In the genomic region with DNA sequence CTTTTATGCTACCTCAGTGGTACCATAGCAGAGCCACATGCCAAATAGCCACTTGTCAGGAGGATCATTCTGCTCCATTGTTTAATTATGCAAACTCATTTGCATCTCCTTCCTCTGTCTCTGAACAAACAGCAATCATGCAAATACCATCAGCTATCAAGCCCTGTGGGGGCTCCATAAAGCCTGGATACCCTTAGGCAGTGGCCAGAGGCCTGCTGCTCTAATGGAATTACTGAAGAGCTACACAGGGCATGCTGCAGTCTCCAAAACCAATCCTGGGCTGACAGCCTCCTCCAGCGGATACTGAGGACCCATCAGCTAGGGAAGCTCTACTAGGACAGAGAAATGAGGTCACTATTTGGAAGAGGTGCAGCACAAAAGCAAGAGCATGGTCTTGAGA, we compare ENCODE assay signal across 16 cellular contexts.
DNase-seq lines count a peak whose midpoint lies in the region; ATAC-seq and TF ChIP-seq lines count a peak whose summit lies in the region.
"Had no signal": no experiment of that assay in that cellular context is flagged by ENCODE, and none has a peak within 500 bp of the region (broad histone marks: within the 10 kb centered on the region; RNA-seq: fewer than 3 reads in every experiment).

No MANE protein-coding gene starts in this region.

- no peak overlapping the region for H2BK120ac ChIP-seq in mesendoderm (ENCODE audit: low read depth, low read length)

- no peak overlapping the region for H3K23ac ChIP-seq in mesendoderm (ENCODE audit: low read length)

- no peak overlapping the region for H3K9ac ChIP-seq in mesendoderm (ENCODE audit: low read length)
- H3K9ac ChIP-seq: BLaER1 had no signal

- no peak overlapping the region for H2AK5ac ChIP-seq in mesendoderm (ENCODE audit: low read length)

- H3K79me1 ChIP-seq in mesendoderm (ENCODE audit: low read length) = no peaks in the 10 kb centered on the region

- peak overlapping the region; percentile 94 for H3K27ac ChIP-seq in VCaP
- no peak overlapping the region for H3K27ac ChIP-seq in mesendoderm (ENCODE audit: low read depth, low read length)
- H3K27ac ChIP-seq in upper lobe of right lung = no peak overlapping the region
- H3K27ac ChIP-seq in ascending aorta = no peak overlapping the region
- H3K27ac ChIP-seq: BLaER1 had no signal

- H3K36me3 ChIP-seq in mesendoderm (ENCODE audit: control insufficient read depth, insufficient read depth, low read length) (no peaks in the 10 kb centered on the region), upper lobe of right lung (no peaks in the 10 kb centered on the region), ascending aorta (no peaks in the 10 kb centered on the region)
- H3K36me3 ChIP-seq: BLaER1, HAP-1 had no signal

- no peak overlapping the region for H3K4me2 ChIP-seq in mesendoderm (ENCODE audit: low read length)
- H3K4me2 ChIP-seq: BLaER1 had no signal

- no peak overlapping the region for H4K8ac ChIP-seq in mesendoderm (ENCODE audit: low read depth, low read length)

- no peak overlapping the region for H2BK15ac ChIP-seq in mesendoderm (replicated peaks; ENCODE audit: low read depth)

- H3K27me3 ChIP-seq in mesendoderm (ENCODE audit: insufficient read depth, low read length, poor library complexity) (no peaks in the 10 kb centered on the region), upper lobe of right lung (no peaks in the 10 kb centered on the region), ascending aorta (no peaks in the 10 kb centered on the region)
- H3K27me3 ChIP-seq: BLaER1 had no signal

- H3K56ac ChIP-seq in mesendoderm (ENCODE audit: low read length) = no peak overlapping the region

- intact Hi-C loops in upper lobe of right lung (cut with DNase I) (no loop called here), ascending aorta (cut with DNase I) (no loop called here)

- H3K79me2 ChIP-seq in mesendoderm (ENCODE audit: control insufficient read depth, insufficient read depth, low read length) = no peaks in the 10 kb centered on the region

- ATAC-seq in upper lobe of right lung = no peak
- ATAC-seq: HepG2 had no signal

- WGBS in mesendoderm (ENCODE audit: extremely low coverage, insufficient coverage, low lambda C conversion rate) = no CpG with 5 or more reads among the region's 1 CpG

- no peak for TF ChIP-seq CTCF in VCaP (conservative IDR thresholded peaks at IDR 0.05)
- no peak for TF ChIP-seq CTCF in upper lobe of right lung (IDR thresholded peaks at IDR 0.05)
- TF ChIP-seq CTCF in ascending aorta (IDR thresholded peaks at IDR 0.05) = no peak

- H2BK5ac ChIP-seq in mesendoderm (ENCODE audit: low read length) = no peak overlapping the region

- DNase-seq in ELF-1 (ENCODE audit: low read depth, low spot score) (peak; percentile 49), NCI-H1048 (lab: John Stamatoyannopoulos, UW) (peak; percentile 56), mesendoderm (peak; percentile 64), DMS79 treated with DMSO at 0.1 percent for 48 hours (lab: John Stamatoyannopoulos, UW) (no peak), upper lobe of right lung (no peak), ascending aorta (ENCODE audit: low spot score in 2 of 2) (no peak)
- DNase-seq in activated CD4-positive, alpha-beta T cell treated with anti-CD3 and anti-CD28 coated beads for 1 hour = no peak
- DNase-seq: 8988T, AML-193, DMS79, EL, GF-D8 had no signal

- no peaks in the 10 kb centered on the region for H3K9me3 ChIP-seq in upper lobe of right lung
- peaks cover 0 to 11% of the 10 kb centered on the region in 2 donors for H3K9me3 ChIP-seq in ascending aorta
- H3K9me3 ChIP-seq: BLaER1, HAP-1 had no signal

- no peak overlapping the region for H3K18ac ChIP-seq in mesendoderm (ENCODE audit: low read length)

- peaks cover 3% of the 10 kb centered on the region for H3K4me1 ChIP-seq in mesendoderm (ENCODE audit: control insufficient read depth, low read depth, low read length)
- no peaks in the 10 kb centered on the region for H3K4me1 ChIP-seq in upper lobe of right lung
- H3K4me1 ChIP-seq in ascending aorta = no peaks in the 10 kb centered on the region
- H3K4me1 ChIP-seq: BLaER1, HAP-1 had no signal

- no peak overlapping the region for H4K5ac ChIP-seq in mesendoderm (ENCODE audit: low read length)

- H3K4ac ChIP-seq in mesendoderm (ENCODE audit: low read depth, low read length) = no peak overlapping the region

- H3K4me3 ChIP-seq in mesendoderm (ENCODE audit: low read length) = no peak overlapping the region
- no peak overlapping the region for H3K4me3 ChIP-seq in upper lobe of right lung
- H3K4me3 ChIP-seq in ascending aorta = no peak overlapping the region
- H3K4me3 ChIP-seq: BLaER1, HAP-1 had no signal

Comparison
In these comparisons a context has a peak if more than half of its experiments do, and no peak if none do; other contexts are left out.
1. DNase-seq: peak in ELF-1 (single experiment), NCI-H1048 (single experiment) and mesendoderm (single experiment); none in DMS79 treated with DMSO at 0.1 percent for 48 hours (single experiment), upper lobe of right lung (single experiment), activated CD4-positive, alpha-beta T cell treated with anti-CD3 and anti-CD28 coated beads for 1 hour (single experiment) and ascending aorta (0 of 2).